In genomic region chr7:38822556-38822955, GRCh38 we compare ENCODE assay signal across 18 cellular contexts.
"Had no signal": no experiment of that assay in that cellular context is flagged by ENCODE, and none has a peak within 500 bp of the region (broad histone marks: within the 10 kb centered on the region; RNA-seq: fewer than 3 reads in every experiment).

No MANE protein-coding gene starts in this region.

- H3K4me3 Mint-ChIP-seq: activated CD4-positive, alpha-beta T cell treated with anti-CD3 and anti-CD28 coated beads, Interleukin-2, amount 10 ng/mL, durations not matched to agents 7 days and 5 days; activated naive CD4-positive, alpha-beta T cell treated with anti-CD3 and anti-CD28 coated beads for 36 hours; dendritic cell treated with granulocyte-macrophage colony-stimulating factor and Interleukin-4, amounts not matched to agents 40 ng/mL and 50 ng/mL, for 4 days; nephron; stimulated activated naive CD8-positive, alpha-beta T cell treated with anti-CD3 and anti-CD28 coated beads, Interleukin-15, amount 100 ng/mL, for 72 hours had no signal

- H3K27me3 ChIP-seq: body of pancreas, testis, upper lobe of right lung had no signal

- H3K27ac ChIP-seq: body of pancreas, left ventricle myocardium inferior, testis, upper lobe of right lung had no signal

- H3K9me3 Mint-ChIP-seq: activated CD4-positive, alpha-beta T cell treated with anti-CD3 and anti-CD28 coated beads, Interleukin-2, amount 10 ng/mL, durations not matched to agents 7 days and 5 days; dendritic cell treated with granulocyte-macrophage colony-stimulating factor and Interleukin-4, amounts not matched to agents 40 ng/mL and 50 ng/mL, for 4 days; nephron; stimulated activated naive CD8-positive, alpha-beta T cell treated with anti-CD3 and anti-CD28 coated beads, Interleukin-15, amount 100 ng/mL, for 72 hours had no signal

- FAIRE-seq: keratinocyte, TTC549 had no signal

- DNase-seq: activated CD4-positive, alpha-beta T cell treated with anti-CD3 and anti-CD28 coated beads, Interleukin-2, amount 10 ng/mL, durations not matched to agents 7 days and 5 days; activated CD4-positive, CD25-positive, alpha-beta regulatory T cell; activated CD8-positive, alpha-beta memory T cell treated with anti-CD3 and anti-CD28 coated beads for 24 hours; activated naive CD4-positive, alpha-beta T cell treated with anti-CD3 and anti-CD28 coated beads for 36 hours; body of pancreas; foreskin melanocyte; left ventricle myocardium inferior; mesenchymal stem cell; stimulated activated CD4-positive, alpha-beta T cell treated with anti-CD3 and anti-CD28 coated beads, Interleukin-15, amount 100 ng/mL, for 24 hours; stimulated activated CD4-positive, alpha-beta T cell treated with anti-CD3 and anti-CD28 coated beads, Interleukin-4, amount 100 ng/mL, for 24 hours; stimulated activated naive CD8-positive, alpha-beta T cell treated with anti-CD3 and anti-CD28 coated beads, Interleukin-15, amount 100 ng/mL, for 72 hours; T-helper 2 cell; testis; upper lobe of right lung had no signal

- H3K4me3 ChIP-seq: body of pancreas, left ventricle myocardium inferior, testis, upper lobe of right lung had no signal

- H3K9me3 ChIP-seq: testis, upper lobe of right lung had no signal

- H3K27ac Mint-ChIP-seq: activated CD4-positive, alpha-beta T cell treated with anti-CD3 and anti-CD28 coated beads, Interleukin-2, amount 10 ng/mL, durations not matched to agents 7 days and 5 days; activated naive CD4-positive, alpha-beta T cell treated with anti-CD3 and anti-CD28 coated beads for 36 hours; dendritic cell treated with granulocyte-macrophage colony-stimulating factor and Interleukin-4, amounts not matched to agents 40 ng/mL and 50 ng/mL, for 4 days; nephron; stimulated activated naive CD8-positive, alpha-beta T cell treated with anti-CD3 and anti-CD28 coated beads, Interleukin-15, amount 100 ng/mL, for 72 hours had no signal

- H3K4me1 Mint-ChIP-seq: activated CD4-positive, alpha-beta T cell treated with anti-CD3 and anti-CD28 coated beads, Interleukin-2, amount 10 ng/mL, durations not matched to agents 7 days and 5 days; nephron; stimulated activated naive CD8-positive, alpha-beta T cell treated with anti-CD3 and anti-CD28 coated beads, Interleukin-15, amount 100 ng/mL, for 72 hours had no signal

- H3K27me3 Mint-ChIP-seq: activated CD4-positive, alpha-beta T cell treated with anti-CD3 and anti-CD28 coated beads, Interleukin-2, amount 10 ng/mL, durations not matched to agents 7 days and 5 days; dendritic cell treated with granulocyte-macrophage colony-stimulating factor and Interleukin-4, amounts not matched to agents 40 ng/mL and 50 ng/mL, for 4 days; stimulated activated naive CD8-positive, alpha-beta T cell treated with anti-CD3 and anti-CD28 coated beads, Interleukin-15, amount 100 ng/mL, for 72 hours had no signal

- ATAC-seq: body of pancreas; stimulated activated naive CD8-positive, alpha-beta T cell treated with anti-CD3 and anti-CD28 coated beads, Interleukin-15, amount 100 ng/mL, for 72 hours; upper lobe of right lung had no signal
